In genomic region chr7:42911482-42912447, GRCh38 we compare ENCODE assay signal across 1 cellular context.
TF ChIP-seq lines count a peak whose summit lies in the region.

C7orf25 (minus strand) TSS chr7:42912070; CDS start chr7:42910900, 1,170 bp downstream.

TF ChIP-seq in K562, 482 proteins besides CTCF, POLR2A, EP300 and RAD21 (continued from another document and continues in another):
- TF ChIP-seq CHD7 (IDR thresholded peaks at IDR 0.05; ENCODE audit: low read depth, low read length) (no peak), TRIM28 (IDR thresholded peaks at IDR 0.05) (peak; percentile 47; the same call in 1 of the 2 replicates), TBL1XR1 (IDR thresholded peaks at IDR 0.05; ENCODE audit: low read length in 2 of 2) (peak in 1 of 2 experiments; percentile 17; a peak in 1 of 4 replicates), NR3C1 (CRISPR knock-in tag; IDR thresholded peaks at IDR 0.05) (no peak), HEY1 (CRISPR knock-in tag; IDR thresholded peaks at IDR 0.05; ENCODE audit: borderline replicate concordance) (no peak), ZNF324 (CRISPR knock-in tag; IDR thresholded peaks at IDR 0.05) (no peak), RFX5 (IDR thresholded peaks at IDR 0.05; ENCODE audit: low read depth, low read length) (no peak), THAP7 (CRISPR knock-in tag; IDR thresholded peaks at IDR 0.05) (no peak), ETS2 (tag; IDR thresholded peaks at IDR 0.05; ENCODE audit: borderline replicate concordance, poor library complexity, severe bottlenecking) (no peak), ZBTB11 (CRISPR knock-in tag; IDR thresholded peaks at IDR 0.05) (peak in 1 of 3 experiments; percentile 91; a peak in 3 of 6 replicates), MTA2 (IDR thresholded peaks at IDR 0.05; ENCODE audit: low read depth) (no peak), ESRRA (IDR thresholded peaks at IDR 0.05; ENCODE audit: borderline replicate concordance, low read depth) (peak; percentile 25; the same call in 1 of the 2 replicates), ZNF41 (CRISPR knock-in tag; conservative IDR thresholded peaks at IDR 0.05) (no peak; the same call in 1 of the 2 replicates), HDAC8 (tag; IDR thresholded peaks at IDR 0.05) (no peak), NONO (IDR thresholded peaks at IDR 0.05; ENCODE audit: low read depth in 2 of 2, low read length in 1 of 2) (peak in 1 of 2 experiments; percentile 60; a peak in 1 of 4 replicates), ZNF780A (CRISPR knock-in tag; IDR thresholded peaks at IDR 0.05) (no peak), IRF2 (CRISPR knock-in tag; IDR thresholded peaks at IDR 0.05) (no peak), PHTF2 (CRISPR knock-in tag; IDR thresholded peaks at IDR 0.05) (no peak), FOXP4 (CRISPR knock-in tag; IDR thresholded peaks at IDR 0.05; ENCODE audit: borderline replicate concordance) (peak; percentile 44; the same call in 1 of the 2 replicates), POLR3A (IDR thresholded peaks at IDR 0.05; ENCODE audit: borderline replicate concordance, extremely low read depth, insufficient read depth, insufficient read length) (no peak), HMG20A (CRISPR knock-in tag; conservative IDR thresholded peaks at IDR 0.05) (no peak), ZNF444 (CRISPR knock-in tag; IDR thresholded peaks at IDR 0.05) (no peak), ZNF609 (CRISPR knock-in tag; IDR thresholded peaks at IDR 0.05; ENCODE audit: borderline replicate concordance) (no peak), DNMT1 (IDR thresholded peaks at IDR 0.05) (no peak), TEAD2 (tag; IDR thresholded peaks at IDR 0.05) (no peak), THRAP3 (IDR thresholded peaks at IDR 0.05; ENCODE audit: borderline replicate concordance) (no peak), ZNF143 (CRISPR knock-in tag; IDR thresholded peaks at IDR 0.05) (peak; percentile 84), ZNF77 (CRISPR knock-in tag; IDR thresholded peaks at IDR 0.05) (no peak), E2F1 (CRISPR knock-in tag; IDR thresholded peaks at IDR 0.05) (peak; percentile 86), GTF2F1 (IDR thresholded peaks at IDR 0.05; ENCODE audit: low read depth, low read length) (peak; percentile 27; the same call in 1 of the 2 replicates), MLLT1 (IDR thresholded peaks at IDR 0.05) (no peak), BRD4 (IDR thresholded peaks at IDR 0.05) (no peak; the same call in 1 of the 2 replicates), KDM1A (IDR thresholded peaks at IDR 0.05) (peak in 1 of 2 experiments; percentile 50; a peak in 1 of 4 replicates)
